Comparison of ENCODE assay signal across 11 cellular contexts in the genomic region with DNA sequence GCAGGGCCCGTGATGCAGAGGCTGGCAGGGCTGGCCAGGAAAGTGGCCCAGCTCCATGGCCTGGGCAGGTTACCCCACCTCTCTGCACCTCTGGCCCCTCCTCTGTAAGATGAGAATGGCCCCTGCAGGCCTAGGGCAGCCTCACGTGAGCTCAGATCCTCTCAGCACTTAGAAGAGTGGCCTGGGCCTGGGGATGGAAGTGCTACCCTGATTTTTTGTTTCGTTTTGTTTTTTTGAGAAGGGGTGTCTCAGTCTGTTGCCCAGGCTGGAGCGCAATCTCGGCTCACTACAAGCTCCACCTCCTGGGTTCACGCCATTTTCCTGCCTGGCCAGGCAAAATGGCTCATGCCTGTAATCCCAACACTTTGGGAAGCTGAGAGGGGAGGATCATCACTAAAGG. TPM values are rescaled to one million over a fixed set of nuclear protein-coding genes. Genes with fewer than 3 reads are reported as not detected.
DNase-seq lines count a peak whose midpoint lies in the region; ATAC-seq and TF ChIP-seq lines count a peak whose summit lies in the region.
"Had no signal": no experiment of that assay in that cellular context is flagged by ENCODE, and none has a peak within 500 bp of the region (broad histone marks: within the 10 kb centered on the region; RNA-seq: fewer than 3 reads in every experiment).

No MANE protein-coding gene starts in this region.

- H3K4me3 ChIP-seq in CD8-positive, alpha-beta T cell (ENCODE audit: low read depth, low read length), result no peak overlapping the region
- no peak overlapping the region for H3K4me3 ChIP-seq in mesendoderm (ENCODE audit: low read length)
- H3K4me3 ChIP-seq: MG63, upper lobe of left lung had no signal

- no peak for TF ChIP-seq CTCF in CD8-positive, alpha-beta T cell (IDR thresholded peaks at IDR 0.05)

- POLR2A ChIA-PET in CD8-positive, alpha-beta T cell (lab: Charles Lee), result interaction anchor here (0.7 to 1.7 kb wide), 3 partner anchors 8 to 77 kb away, joined by 3 to 9 read pairs (median 3); no protein-coding TSS in a partner anchor
- POLR2A ChIA-PET in activated CD4-positive, alpha-beta memory T cell treated with anti-CD3 and anti-CD28 coated beads for 36 hours (lab: Charles Lee), result interaction anchor here (0.6 to 1.4 kb wide), 2 partner anchors 20 to 49 kb away, joined by 3 to 4 read pairs; no protein-coding TSS in a partner anchor

- H3K23ac ChIP-seq in mesendoderm (ENCODE audit: low read length), result no peak overlapping the region

- H3K27me3 Mint-ChIP-seq in CD8-positive, alpha-beta T cell (ENCODE audit: low read depth), result no peaks in the 10 kb centered on the region
- H3K27me3 Mint-ChIP-seq in activated CD4-positive, alpha-beta memory T cell treated with anti-CD3 and anti-CD28 coated beads for 36 hours, result no peaks in the 10 kb centered on the region

- H4K5ac ChIP-seq in mesendoderm (ENCODE audit: low read length), result no peak overlapping the region

- ATAC-seq in CD8-positive, alpha-beta T cell, result no peak
- ATAC-seq in GM18517 (IDR thresholded peaks at IDR 0.05; ENCODE audit: unreplicated experiment), result peak; percentile 46
- ATAC-seq in GM21423 (IDR thresholded peaks at IDR 0.05; ENCODE audit: unreplicated experiment), result no peak
- ATAC-seq in HG03196 (IDR thresholded peaks at IDR 0.05; ENCODE audit: unreplicated experiment), result no peak

- whole genome bisulfite sequencing in mesendoderm (ENCODE audit: extremely low coverage, insufficient coverage, low lambda C conversion rate), result no CpG with 5 or more reads among the region's 6 CpGs

- H3K4me1 ChIP-seq in CD8-positive, alpha-beta T cell (ENCODE audit: insufficient read depth, low read length), result peaks cover 60% of the 10 kb centered on the region
- peaks cover 6% of the 10 kb centered on the region for H3K4me1 ChIP-seq in mesendoderm (ENCODE audit: control insufficient read depth, low read depth, low read length)

- H3K9me3 ChIP-seq in CD8-positive, alpha-beta T cell (ENCODE audit: low read length), result no peaks in the 10 kb centered on the region
- H3K9me3 ChIP-seq: MG63, upper lobe of left lung had no signal

- no peaks in the 10 kb centered on the region for H3K79me1 ChIP-seq in mesendoderm (ENCODE audit: low read length)

- H2BK120ac ChIP-seq in mesendoderm (ENCODE audit: low read depth, low read length), result no peak overlapping the region

- no peaks in the 10 kb centered on the region for H3K79me2 ChIP-seq in mesendoderm (ENCODE audit: control insufficient read depth, insufficient read depth, low read length)

- DNase-seq in CD8-positive, alpha-beta T cell, result no peak
- DNase-seq in activated CD4-positive, alpha-beta memory T cell treated with anti-CD3 and anti-CD28 coated beads for 36 hours, result no peak
- DNase-seq in mesendoderm (peak; percentile 62), NOMO-1 (lab: John Stamatoyannopoulos, UW; ENCODE audit: unreplicated experiment in 2 of 2) (no peak)
- no peak for DNase-seq in stimulated activated CD4-positive, alpha-beta T cell treated with anti-CD3 and anti-CD28 coated beads, Interleukin-4, amount 100 ng/mL, for 24 hours
- DNase-seq: DMS 273 treated with DMSO at 0.1 percent for 48 hours, MG63 had no signal

- H2BK15ac ChIP-seq in mesendoderm (replicated peaks; ENCODE audit: low read depth), result no peak overlapping the region

- no peak overlapping the region for H3K4me2 ChIP-seq in mesendoderm (ENCODE audit: low read length)

- H3K36me3 ChIP-seq in CD8-positive, alpha-beta T cell (ENCODE audit: insufficient read depth, low read length), result no peaks in the 10 kb centered on the region
- H3K36me3 ChIP-seq in mesendoderm (ENCODE audit: control insufficient read depth, insufficient read depth, low read length), result no peaks in the 10 kb centered on the region
- H3K36me3 ChIP-seq: MG63, upper lobe of left lung had no signal

- no peak overlapping the region for H3K4me3 Mint-ChIP-seq in CD8-positive, alpha-beta T cell
- H3K4me3 Mint-ChIP-seq in activated CD4-positive, alpha-beta memory T cell treated with anti-CD3 and anti-CD28 coated beads for 36 hours, result peak overlapping the region; percentile 78

- intact Hi-C loops in CD8-positive, alpha-beta T cell (cut with DNase I, micrococcal nuclease), result loop anchor here in 1 of 2 experiments (2.0 kb wide), 1 partner anchor 19 kb away; no protein-coding TSS in a partner anchor
- intact Hi-C loops in activated CD4-positive, alpha-beta memory T cell treated with anti-CD3 and anti-CD28 coated beads for 36 hours (cut with micrococcal nuclease), result loop anchor here (10.0 kb wide), 2 partner anchors 153 to 343 kb away; a partner anchor contains a TSS

- peaks cover 58% of the 10 kb centered on the region for H3K4me1 Mint-ChIP-seq in CD8-positive, alpha-beta T cell (ENCODE audit: low read depth)
- H3K4me1 Mint-ChIP-seq in activated CD4-positive, alpha-beta memory T cell treated with anti-CD3 and anti-CD28 coated beads for 36 hours (ENCODE audit: low read depth), result peaks cover 71% of the 10 kb centered on the region

- H3K9ac ChIP-seq in mesendoderm (ENCODE audit: low read length), result peak overlapping the region; percentile 14

- H3K9me3 Mint-ChIP-seq in CD8-positive, alpha-beta T cell, result no peaks in the 10 kb centered on the region
- H3K9me3 Mint-ChIP-seq in activated CD4-positive, alpha-beta memory T cell treated with anti-CD3 and anti-CD28 coated beads for 36 hours, result no peaks in the 10 kb centered on the region

- peak overlapping the region; percentile 21 for H3K27ac ChIP-seq in CD8-positive, alpha-beta T cell (ENCODE audit: low read depth, low read length)
- H3K27ac ChIP-seq in mesendoderm (ENCODE audit: low read depth, low read length), result no peak overlapping the region

- peak overlapping the region; percentile 70 for H3K56ac ChIP-seq in mesendoderm (ENCODE audit: low read length)

- CTCF ChIA-PET in CD8-positive, alpha-beta T cell (lab: Charles Lee), result interaction anchor here (0.7 to 1.6 kb wide), 4 partner anchors 9 to 91 kb away, joined by 3 to 6 read pairs (median 4); no protein-coding TSS in a partner anchor
- CTCF ChIA-PET in activated CD4-positive, alpha-beta memory T cell treated with anti-CD3 and anti-CD28 coated beads for 36 hours (lab: Charles Lee), result interaction anchor here (1.5 to 2.1 kb wide), 4 partner anchors 12 to 95 kb away, joined by 4 to 10 read pairs (median 6); no protein-coding TSS in a partner anchor

- no peak overlapping the region for H3K4ac ChIP-seq in mesendoderm (ENCODE audit: low read depth, low read length)

- no peak overlapping the region for H2AK5ac ChIP-seq in mesendoderm (ENCODE audit: low read length)

- peak overlapping the region; percentile 8 for H3K18ac ChIP-seq in mesendoderm (ENCODE audit: low read length)

- H2BK5ac ChIP-seq in mesendoderm (ENCODE audit: low read length), result no peak overlapping the region

- H3K27ac Mint-ChIP-seq in CD8-positive, alpha-beta T cell, result peak overlapping the region; percentile 90
- H3K27ac Mint-ChIP-seq in activated CD4-positive, alpha-beta memory T cell treated with anti-CD3 and anti-CD28 coated beads for 36 hours, result peak overlapping the region; percentile 91

- H3K27me3 ChIP-seq in CD8-positive, alpha-beta T cell (ENCODE audit: insufficient read depth, low read length), result no peaks in the 10 kb centered on the region
- no peaks in the 10 kb centered on the region for H3K27me3 ChIP-seq in mesendoderm (ENCODE audit: insufficient read depth, low read length, poor library complexity)
- H3K27me3 ChIP-seq: MG63, upper lobe of left lung had no signal

- no peaks in the 10 kb centered on the region for H3K36me3 Mint-ChIP-seq in CD8-positive, alpha-beta T cell
- H3K36me3 Mint-ChIP-seq in activated CD4-positive, alpha-beta memory T cell treated with anti-CD3 and anti-CD28 coated beads for 36 hours, result no peaks in the 10 kb centered on the region

- H4K8ac ChIP-seq in mesendoderm (ENCODE audit: low read depth, low read length), result no peak overlapping the region

RNA-seq across cellular contexts. Expression of a gene that starts 1.0 kb away (rescaled TPM):
- total RNA-seq in CD8-positive, alpha-beta T cell, result 1 to 10 TPM; 1.6 TPM
- total RNA-seq in activated CD4-positive, alpha-beta memory T cell treated with anti-CD3 and anti-CD28 coated beads for 36 hours, result 10 to 100 TPM; 23.6 to 25.3 TPM
- polyA plus RNA-seq in mesendoderm (2013, experiment 1 of 2), result 0.14 TPM
- 0.14 TPM for polyA plus RNA-seq in mesendoderm (2013, experiment 2 of 2)

RNA-seq across cellular contexts. Expression of a gene that starts 21.0 kb away (rescaled TPM):
- 10 to 100 TPM; 44.9 to 45.9 TPM for total RNA-seq in CD8-positive, alpha-beta T cell
- 100 to 1,000 TPM; 106 to 108 TPM for total RNA-seq in activated CD4-positive, alpha-beta memory T cell treated with anti-CD3 and anti-CD28 coated beads for 36 hours
- 3.1 TPM for polyA plus RNA-seq in mesendoderm (2013, experiment 1 of 2)
- 2.7 TPM for polyA plus RNA-seq in mesendoderm (2013, experiment 2 of 2)

RNA-seq across cellular contexts. Expression of a gene that starts 54.5 kb away (rescaled TPM):
- 10 to 100 TPM; 34.2 to 37.2 TPM for total RNA-seq in CD8-positive, alpha-beta T cell
- 10 to 100 TPM; 35.7 to 37.7 TPM for total RNA-seq in activated CD4-positive, alpha-beta memory T cell treated with anti-CD3 and anti-CD28 coated beads for 36 hours
- polyA plus RNA-seq in mesendoderm (2013, experiment 1 of 2), result 1.5 TPM
- 1.3 TPM for polyA plus RNA-seq in mesendoderm (2013, experiment 2 of 2)

RNA-seq across cellular contexts. Expression of a gene that starts 57.4 kb away (rescaled TPM):
- total RNA-seq in CD8-positive, alpha-beta T cell, result 1 to 10 TPM; 6.7 to 8.3 TPM
- 10 to 100 TPM; 33.4 to 34.9 TPM for total RNA-seq in activated CD4-positive, alpha-beta memory T cell treated with anti-CD3 and anti-CD28 coated beads for 36 hours
- 4.0 TPM for polyA plus RNA-seq in mesendoderm (2013, experiment 1 of 2)
- 3.4 TPM for polyA plus RNA-seq in mesendoderm (2013, experiment 2 of 2)

Comparison
In these comparisons a context has a peak if more than half of its experiments do, and no peak if none do; other contexts are left out.
1. RNA of a gene that starts 1.0 kb away (total RNA-seq): 23.6 to 25.3 TPM in activated CD4-positive, alpha-beta memory T cell treated with anti-CD3 and anti-CD28 coated beads for 36 hours; 1.6 TPM in CD8-positive, alpha-beta T cell; every median in the first group is over 4 times any median in the second.